In the genomic region with DNA sequence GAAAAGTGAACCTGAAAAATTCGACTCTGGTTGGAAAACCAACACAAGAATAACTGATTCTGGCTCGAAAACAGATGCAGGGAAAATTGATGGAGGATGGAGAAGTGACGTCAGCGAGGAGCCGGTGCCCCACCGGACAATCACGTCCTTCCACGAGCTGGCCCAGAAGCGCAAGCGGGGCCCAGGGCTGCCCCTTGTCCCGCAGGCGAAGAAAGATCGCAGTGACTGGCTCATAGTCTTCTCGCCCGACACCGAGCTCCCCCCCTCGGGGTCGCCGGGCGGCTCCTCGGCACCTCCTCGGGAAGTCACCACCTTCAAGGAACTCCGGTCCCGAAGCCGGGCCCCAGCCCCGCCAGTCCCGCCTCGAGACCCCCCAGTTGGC, we compare ENCODE assay signal across 1 cellular context.
TF ChIP-seq lines count a peak whose summit lies in the region.

No MANE protein-coding gene starts in this region.

TF ChIP-seq in IMR-90, 13 proteins besides CTCF, POLR2A, EP300 and RAD21:
- TF ChIP-seq CEBPB (IDR thresholded peaks at IDR 0.05; ENCODE audit: low read depth, low read length), result no peak
- TF ChIP-seq MAZ (IDR thresholded peaks at IDR 0.05; ENCODE audit: borderline replicate concordance, low read depth, low read length), result no peak
- no peak for TF ChIP-seq NFE2L2 (IDR thresholded peaks at IDR 0.05; ENCODE audit: low read depth, low read length)
- TF ChIP-seq, protein P1, sequence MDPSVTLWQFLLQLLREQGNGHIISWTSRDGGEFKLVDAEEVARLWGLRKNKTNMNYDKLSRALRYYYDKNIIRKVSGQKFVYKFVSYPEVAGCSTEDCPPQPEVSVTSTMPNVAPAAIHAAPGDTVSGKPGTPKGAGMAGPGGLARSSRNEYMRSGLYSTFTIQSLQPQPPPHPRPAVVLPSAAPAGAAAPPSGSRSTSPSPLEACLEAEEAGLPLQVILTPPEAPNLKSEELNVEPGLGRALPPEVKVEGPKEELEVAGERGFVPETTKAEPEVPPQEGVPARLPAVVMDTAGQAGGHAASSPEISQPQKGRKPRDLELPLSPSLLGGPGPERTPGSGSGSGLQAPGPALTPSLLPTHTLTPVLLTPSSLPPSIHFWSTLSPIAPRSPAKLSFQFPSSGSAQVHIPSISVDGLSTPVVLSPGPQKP (IDR thresholded peaks at IDR 0.05; ENCODE audit: borderline replicate concordance, low read depth, low read length), result no peak
- TF ChIP-seq SMC3 (IDR thresholded peaks at IDR 0.05; ENCODE audit: low read depth, low read length), result no peak
- no peak for TF ChIP-seq FOS (IDR thresholded peaks at IDR 0.05; ENCODE audit: low read depth, low read length)
- no peak for TF ChIP-seq MXI1 (IDR thresholded peaks at IDR 0.05; ENCODE audit: borderline replicate concordance, low read depth, low read length)
- TF ChIP-seq MAFK (IDR thresholded peaks at IDR 0.05; ENCODE audit: low read depth, low read length), result no peak
